In the genomic region with DNA sequence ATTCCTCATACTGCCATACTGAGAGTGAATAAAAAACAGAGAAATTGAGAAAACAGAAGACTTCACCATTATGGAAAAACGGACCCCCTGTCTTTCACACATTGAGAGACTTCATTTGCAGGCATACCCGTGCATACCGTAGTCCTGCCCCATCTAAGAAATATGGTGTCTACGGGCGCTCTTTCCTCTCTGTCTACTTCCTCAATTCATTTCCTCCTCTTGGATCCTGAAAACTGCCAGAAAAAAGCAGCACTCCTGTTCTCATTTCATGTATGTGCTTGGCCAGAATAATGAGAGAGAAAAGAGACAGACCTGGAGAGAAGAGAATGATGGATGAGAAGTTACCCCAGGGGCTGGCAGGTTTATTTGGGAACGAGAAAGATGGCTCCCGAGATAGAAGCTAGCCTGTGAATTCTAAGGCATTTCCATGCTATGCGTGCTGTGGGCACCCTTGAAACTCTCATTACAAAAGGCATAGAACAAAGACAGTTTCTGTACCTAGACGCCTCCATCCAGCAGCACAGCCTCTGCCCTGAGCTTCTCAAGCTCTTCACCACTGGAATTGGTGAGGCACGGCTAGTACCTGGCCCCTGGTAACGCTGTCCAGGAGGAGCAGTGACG, we compare ENCODE assay signal across 19 cellular contexts.
"Had no signal": no experiment of that assay in that cellular context is flagged by ENCODE, and none has a peak within 500 bp of the region (broad histone marks: within the 10 kb centered on the region; RNA-seq: fewer than 3 reads in every experiment).

No MANE protein-coding gene starts in this region.

- H3K9me3 ChIP-seq: vagina had no signal

- DNase-seq: activated CD4-positive, alpha-beta T cell treated with anti-CD3 and anti-CD28 coated beads, Interleukin-2, amount 50 U/mL, for 1 hour; activated gamma-delta T cell treated with Interleukin-2 at 50 U/mL for 16 hours; effector memory CD4-positive, alpha-beta T cell; heart left ventricle; kidney; nephron progenitor cell; occipital lobe; stimulated activated CD4-positive, alpha-beta T cell treated with anti-CD3 and anti-CD28 coated beads, Interleukin-2, amount 100 ng/mL, for 24 hours; stimulated activated naive CD8-positive, alpha-beta T cell treated with anti-CD3 and anti-CD28 coated beads, Interleukin-15, Interleukin-2, amounts not matched to agents 100 U/mL and 50 U/mL, for 24 hours; trophoblast cell had no signal

- H3K4me3 ChIP-seq: esophagus muscularis mucosa, gastroesophageal sphincter, heart left ventricle, lung, right atrium auricular region, vagina had no signal

- H3K27ac ChIP-seq: esophagus muscularis mucosa, gastroesophageal sphincter, heart left ventricle, right atrium auricular region, vagina had no signal

- H3K36me3 ChIP-seq: esophagus muscularis mucosa, gastroesophageal sphincter, heart left ventricle, right atrium auricular region, vagina had no signal

- FAIRE-seq: endothelial cell of umbilical vein, kidney had no signal

- H3K4me1 ChIP-seq: esophagus muscularis mucosa, gastroesophageal sphincter, right atrium auricular region had no signal

- H3K27me3 ChIP-seq: right atrium auricular region, vagina had no signal

- ATAC-seq: activated CD4-positive, CD25-positive, alpha-beta regulatory T cell treated with anti-CD3 and anti-CD28 coated beads, Interleukin-2, amount 50 U/mL, for 24 hours; activated naive CD4-positive, alpha-beta T cell treated with anti-CD3 and anti-CD28 coated beads, Interleukin-2, amount 50 U/mL, for 72 hours; gastroesophageal sphincter; heart left ventricle; left lobe of liver; stimulated activated naive CD8-positive, alpha-beta T cell treated with anti-CD3 and anti-CD28 coated beads, Interleukin-15, Interleukin-2, amounts not matched to agents 100 U/mL and 50 U/mL, for 24 hours had no signal
